Comparison of ENCODE assay signal across 1 cellular context in genomic region chr7:35749548-35749947, GRCh38.
TF ChIP-seq lines count a peak whose summit lies in the region.

No MANE protein-coding gene starts in this region.

TF ChIP-seq in IMR-90, 13 proteins besides CTCF, POLR2A, EP300 and RAD21:
- no peak for TF ChIP-seq ELK1 (IDR thresholded peaks at IDR 0.05; ENCODE audit: borderline replicate concordance, low read depth, low read length)
- no peak for TF ChIP-seq USF2 (IDR thresholded peaks at IDR 0.05; ENCODE audit: low read depth, low read length)
- no peak for TF ChIP-seq RFX5 (IDR thresholded peaks at IDR 0.05; ENCODE audit: low read depth, low read length)
- no peak for TF ChIP-seq CHD1 (IDR thresholded peaks at IDR 0.05; ENCODE audit: low read depth, low read length)
- TF ChIP-seq CEBPB (IDR thresholded peaks at IDR 0.05; ENCODE audit: low read depth, low read length), result no peak
- no peak for TF ChIP-seq SMC3 (IDR thresholded peaks at IDR 0.05; ENCODE audit: low read depth, low read length)
- TF ChIP-seq MAFK (IDR thresholded peaks at IDR 0.05; ENCODE audit: low read depth, low read length), result no peak
- TF ChIP-seq MXI1 (IDR thresholded peaks at IDR 0.05; ENCODE audit: borderline replicate concordance, low read depth, low read length), result no peak
- TF ChIP-seq FOS (IDR thresholded peaks at IDR 0.05; ENCODE audit: low read depth, low read length), result no peak
- TF ChIP-seq NFE2L2 (IDR thresholded peaks at IDR 0.05; ENCODE audit: low read depth, low read length), result no peak
- TF ChIP-seq MAZ (IDR thresholded peaks at IDR 0.05; ENCODE audit: borderline replicate concordance, low read depth, low read length), result no peak
- no peak for TF ChIP-seq RCOR1 (IDR thresholded peaks at IDR 0.05; ENCODE audit: insufficient replicate concordance, low read length)
- TF ChIP-seq BHLHE40 (IDR thresholded peaks at IDR 0.05; ENCODE audit: low read depth, low read length), result no peak
